Comparison of ENCODE assay signal across 9 cellular contexts in genomic region chr5:177327539-177328522, GRCh38. TPM values are rescaled to one million over a fixed set of nuclear protein-coding genes. Genes with fewer than 3 reads are reported as not detected.
DNase-seq lines count a peak whose midpoint lies in the region; ATAC-seq and TF ChIP-seq lines count a peak whose summit lies in the region.
"Had no signal": no experiment of that assay in that cellular context is flagged by ENCODE, and none has a peak within 500 bp of the region (broad histone marks: within the 10 kb centered on the region; RNA-seq: fewer than 3 reads in every experiment).

No MANE protein-coding gene starts in this region.

- peaks cover 10% of the 10 kb centered on the region for H3K4me1 Mint-ChIP-seq in T-helper 2 cell treated with Interferon-gamma antibody and Interleukin-4, amounts not matched to agents 5 μg/mL and 100 μg/mL, for 36 hours (ENCODE audit: low read depth)

- H3K36me3 Mint-ChIP-seq in T-helper 2 cell treated with Interferon-gamma antibody and Interleukin-4, amounts not matched to agents 5 μg/mL and 100 μg/mL, for 36 hours (ENCODE audit: low read depth), result peaks cover 28% of the 10 kb centered on the region

- H3K27me3 Mint-ChIP-seq in T-helper 2 cell treated with Interferon-gamma antibody and Interleukin-4, amounts not matched to agents 5 μg/mL and 100 μg/mL, for 36 hours (ENCODE audit: low read depth), result no peaks in the 10 kb centered on the region

- no peak overlapping the region for H3K4me3 ChIP-seq in kidney epithelial cell (ENCODE audit: low read depth, low read length)
- H3K4me3 ChIP-seq: gastrocnemius medialis had no signal

- H3K4me3 Mint-ChIP-seq in T-helper 2 cell treated with Interferon-gamma antibody and Interleukin-4, amounts not matched to agents 5 μg/mL and 100 μg/mL, for 36 hours, result peak overlapping the region; percentile 27

- H3K27me3 ChIP-seq in kidney epithelial cell (ENCODE audit: control insufficient read depth, insufficient read depth, low read length), result no peaks in the 10 kb centered on the region
- H3K27me3 ChIP-seq: gastrocnemius medialis had no signal

- H3K27ac Mint-ChIP-seq in T-helper 2 cell treated with Interferon-gamma antibody and Interleukin-4, amounts not matched to agents 5 μg/mL and 100 μg/mL, for 36 hours, result peak overlapping the region; percentile 70

- no peak for DNase-seq in T-helper 2 cell treated with Interferon-gamma antibody and Interleukin-4, amounts not matched to agents 5 μg/mL and 100 μg/mL, for 36 hours (ENCODE audit: low spot score)
- DNase-seq in T-helper 2 cell (no peak), amniotic epithelial cell (ENCODE audit: low read depth) (peak; percentile 50), kidney epithelial cell (ENCODE audit: low read depth) (peak; percentile 67), KG1 (lab: John Stamatoyannopoulos, UW) (no peak), NCI-H1694 treated with DMSO at 0.1 percent for 48 hours (lab: John Stamatoyannopoulos, UW) (no peak)
- DNase-seq in stimulated activated naive CD8-positive, alpha-beta T cell treated with anti-CD3 and anti-CD28 coated beads, Interleukin-15, Interleukin-2, amounts not matched to agents 100 U/mL and 50 U/mL, for 24 hours, result no peak
- DNase-seq: gastrocnemius medialis had no signal

- no peak for TF ChIP-seq CTCF in kidney epithelial cell (IDR thresholded peaks at IDR 0.05; ENCODE audit: insufficient read depth, low read length, poor library complexity, severe bottlenecking)

- H3K36me3 ChIP-seq in kidney epithelial cell (ENCODE audit: control insufficient read depth, insufficient read depth, low read length), result peaks cover 2% of the 10 kb centered on the region

- ATAC-seq in stimulated activated naive CD8-positive, alpha-beta T cell treated with anti-CD3 and anti-CD28 coated beads, Interleukin-15, Interleukin-2, amounts not matched to agents 100 U/mL and 50 U/mL, for 24 hours, result peak; percentile 77
- ATAC-seq in GM21515 (IDR thresholded peaks at IDR 0.05; ENCODE audit: unreplicated experiment), result no peak

- no peaks in the 10 kb centered on the region for H3K9me3 Mint-ChIP-seq in T-helper 2 cell treated with Interferon-gamma antibody and Interleukin-4, amounts not matched to agents 5 μg/mL and 100 μg/mL, for 36 hours

RNA-seq across cellular contexts. Expression of gene MXD3, which starts 16.1 kb away (rescaled TPM):
- total RNA-seq in kidney epithelial cell, result 3.4 and 6.6 TPM in 2 replicates

RNA-seq across cellular contexts. Expression of gene LMAN2, which starts 23.6 kb away (rescaled TPM):
- total RNA-seq in kidney epithelial cell, result 279 and 308 TPM in 2 replicates

RNA-seq across cellular contexts. Expression of gene PRELID1, which starts 24.2 kb away (rescaled TPM):
- total RNA-seq in kidney epithelial cell, result 178 and 199 TPM in 2 replicates

RNA-seq across cellular contexts. Expression of gene RAB24, which starts 24.3 kb away (rescaled TPM):
- 28.3 and 35.9 TPM in 2 replicates for total RNA-seq in kidney epithelial cell

RNA-seq across cellular contexts. Expression of gene RGS14, which starts 29.9 kb away (rescaled TPM):
- total RNA-seq in kidney epithelial cell, result 14.5 and 22.9 TPM in 2 replicates

Comparison
In these comparisons a context has a peak if more than half of its experiments do, and no peak if none do; other contexts are left out.
1. DNase-seq: peak in amniotic epithelial cell (single experiment) and kidney epithelial cell (single experiment); none in T-helper 2 cell treated with Interferon-gamma antibody and Interleukin-4, amounts not matched to agents 5 μg/mL and 100 μg/mL, for 36 hours (single experiment), T-helper 2 cell (0 of 5), stimulated activated naive CD8-positive, alpha-beta T cell treated with anti-CD3 and anti-CD28 coated beads, Interleukin-15, Interleukin-2, amounts not matched to agents 100 U/mL and 50 U/mL, for 24 hours (single experiment), KG1 (single experiment) and NCI-H1694 treated with DMSO at 0.1 percent for 48 hours (single experiment).